In the genomic region with DNA sequence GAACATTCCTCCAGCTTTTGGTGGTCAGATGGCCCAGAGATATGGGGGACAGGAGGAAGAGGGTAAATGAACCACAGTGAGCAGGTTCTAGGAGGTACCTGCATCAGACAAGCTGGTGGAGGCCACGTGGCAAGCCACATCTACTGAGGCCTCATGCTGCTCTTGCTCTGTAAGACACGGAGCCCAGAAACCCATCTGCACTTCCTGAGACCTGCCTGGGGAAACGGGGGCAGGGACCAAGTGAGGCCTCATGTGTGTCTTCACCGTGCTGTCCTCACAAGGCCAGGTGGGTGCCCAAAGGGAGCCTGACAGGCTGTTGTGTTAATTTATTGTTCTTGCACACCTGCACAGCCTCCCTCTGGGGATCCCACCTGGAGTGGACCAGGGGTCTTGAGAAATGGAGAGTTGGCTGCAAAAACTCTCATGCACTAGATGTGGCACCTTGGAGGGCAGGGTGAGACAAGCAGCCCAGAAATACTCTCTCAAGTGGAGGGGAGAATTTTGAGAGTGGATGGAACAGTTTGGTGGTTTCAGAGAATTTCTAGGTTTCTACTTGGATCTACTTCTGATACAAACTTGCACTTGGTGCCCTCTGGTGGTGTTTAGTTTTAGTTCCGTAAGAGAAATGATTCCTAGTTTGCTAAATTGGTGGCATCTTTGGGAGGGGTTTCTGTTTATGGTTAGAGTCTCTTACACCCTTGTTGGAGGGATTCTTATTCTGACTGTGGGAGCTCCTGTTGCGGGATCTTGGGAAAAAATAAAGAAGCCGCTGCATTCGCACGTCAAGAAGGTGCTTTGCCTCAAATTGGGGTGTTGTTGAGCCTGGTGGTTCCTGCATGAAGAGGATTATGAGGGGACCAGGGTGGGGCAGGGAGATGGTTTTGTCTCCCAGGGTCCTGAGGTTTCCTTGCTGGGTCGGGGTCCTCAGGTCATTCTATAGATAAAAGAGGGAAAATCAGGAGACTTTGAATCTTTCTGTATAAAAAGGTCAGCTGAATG, we compare ENCODE assay signal across 8 cellular contexts. TPM values are rescaled to one million over a fixed set of nuclear protein-coding genes. Genes with fewer than 3 reads are reported as not detected.
DNase-seq lines count a peak whose midpoint lies in the region; ATAC-seq and TF ChIP-seq lines count a peak whose summit lies in the region.

No MANE protein-coding gene starts in this region.

- H3K4me3 ChIP-seq in AG09309 (ENCODE audit: control insufficient read depth, low read depth, low read length) (no peak overlapping the region), left lung (no peak overlapping the region)

- H3K27ac Mint-ChIP-seq in MCF 10A (ENCODE audit: low read depth, unreplicated experiment), result no peak overlapping the region

- POLR2A ChIA-PET in MCF 10A (lab: Yijun Ruan, JAX), result interaction anchor here (0.6 to 2.0 kb wide), 2 partner anchors 202 to 238 kb away, joined by 3 to 6 read pairs; no protein-coding TSS in a partner anchor

- BruUV-seq in MCF 10A (replicated peaks; lab: Mats Ljungman, UMichigan), result no TSS peak

- CTCF ChIA-PET in MCF 10A (lab: Yijun Ruan, JAX), result interaction anchor here (0.5 to 21.6 kb wide), 52 partner anchors 9 to 1703 kb away, joined by 3 to 619 read pairs (median 4); a partner anchor contains a TSS

- H3K9me3 Mint-ChIP-seq in MCF 10A (ENCODE audit: unreplicated experiment), result no peaks in the 10 kb centered on the region

- ATAC-seq in left lung, result peak; percentile 54
- ATAC-seq in HG03280 (IDR thresholded peaks at IDR 0.05; ENCODE audit: unreplicated experiment), result no peak

- no peak overlapping the region for H3K27ac ChIP-seq in left lung

- H3K4me3 Mint-ChIP-seq in MCF 10A (ENCODE audit: unreplicated experiment), result no peak overlapping the region

- TF ChIP-seq CTCF in AG09309 (IDR thresholded peaks at IDR 0.05; ENCODE audit: control insufficient read depth, insufficient read depth, low read depth, low read length, missing control alignments) (peak; percentile 67), GM10266 (IDR thresholded peaks at IDR 0.05; ENCODE audit: control insufficient read depth, insufficient read depth, low read depth, missing control alignments) (peak; percentile 32), MCF 10A (IDR thresholded peaks at IDR 0.05; ENCODE audit: unreplicated experiment) (peak; percentile 61), left lung (IDR thresholded peaks at IDR 0.05) (peak; percentile 24 to 40)

- H3K4me1 Mint-ChIP-seq in MCF 10A (ENCODE audit: insufficient read depth, unreplicated experiment), result no peaks in the 10 kb centered on the region

- H3K36me3 Mint-ChIP-seq in MCF 10A (ENCODE audit: insufficient read depth, unreplicated experiment), result no peaks in the 10 kb centered on the region

- H3K9me3 ChIP-seq in left lung, result no peaks in the 10 kb centered on the region

- DNase-seq in AG09309 (ENCODE audit: low read depth), result peak; percentile 21
- peak; percentile 35 for DNase-seq in GM10266 (ENCODE audit: extremely low spot score)
- DNase-seq in NCI-H446 (lab: John Stamatoyannopoulos, UW), result peak; percentile 4 to 33
- DNase-seq in MCF 10A (ENCODE audit: unreplicated experiment), result peak; percentile 62
- DNase-seq in left lung, result no peak
- DNase-seq in HK-2 (ENCODE audit: unreplicated experiment), result no peak
- DNase-seq in NCI-H524 treated with DMSO at 0.1 percent for 48 hours (lab: John Stamatoyannopoulos, UW), result no peak

- intact Hi-C loops in MCF 10A (cut with micrococcal nuclease), result loop anchor here (1.0 to 2.0 kb wide), 5 partner anchors 56 to 238 kb away; no protein-coding TSS in a partner anchor
- intact Hi-C loops in left lung (cut with DNase I), result loop anchor here (5.0 to 10.0 kb wide), 3 partner anchors 141 to 239 kb away; no protein-coding TSS in a partner anchor

- H3K36me3 ChIP-seq in left lung, result no peaks in the 10 kb centered on the region

- H3K27me3 ChIP-seq in left lung, result peaks cover 0 to 12% of the 10 kb centered on the region in 2 donors

- H3K27me3 Mint-ChIP-seq in MCF 10A (ENCODE audit: insufficient read depth, unreplicated experiment), result peaks cover 19% of the 10 kb centered on the region

- H3K4me1 ChIP-seq in left lung, result no peaks in the 10 kb centered on the region

RNA-seq across cellular contexts. Expression of a gene that starts 47.5 kb away (rescaled TPM):
- total RNA-seq in MCF 10A (2022), result not detected in 2 replicates
- total RNA-seq in left lung, result not detected

Comparison
In these comparisons a context has a peak if more than half of its experiments do, and no peak if none do; other contexts are left out.
1. DNase-seq: peak in AG09309 (single experiment), GM10266 (single experiment), NCI-H446 (2 of 2) and MCF 10A (single experiment); none in left lung (0 of 2), HK-2 (single experiment) and NCI-H524 treated with DMSO at 0.1 percent for 48 hours (single experiment).
2. Peak in every context shown above with its lines, with median percentiles within 50 percentile points of each other: CTCF ChIP-seq.